ENCODE assay signal across 8 cellular contexts in genomic region chr2:237512774-237513466, GRCh38. TPM values are rescaled to one million over a fixed set of nuclear protein-coding genes. Genes with fewer than 3 reads are reported as not detected.
DNase-seq lines count a peak whose midpoint lies in the region; ATAC-seq lines count a peak whose summit lies in the region.

No MANE protein-coding gene starts in this region.

- ATAC-seq in HG03097 (IDR thresholded peaks at IDR 0.05; ENCODE audit: low FRiP score, unreplicated experiment) = peak; percentile 55
- ATAC-seq in HG03432 (IDR thresholded peaks at IDR 0.05; ENCODE audit: unreplicated experiment) = no peak

- peak; percentile 91 for DNase-seq in DMS 273 (lab: John Stamatoyannopoulos, UW; ENCODE audit: unreplicated experiment)
- DNase-seq in NCI-H510A (lab: John Stamatoyannopoulos, UW) = peak; percentile 75
- peak; percentile 67 for DNase-seq in activated CD4-positive, alpha-beta T cell treated with anti-CD3 and anti-CD28 coated beads for 1 hour
- DNase-seq in cerebellum (ENCODE audit: low spot score) = peak; percentile 58
- peak; percentile 97 for DNase-seq in left kidney (ENCODE audit: low read depth, low spot score)
- DNase-seq in stimulated activated CD4-positive, alpha-beta T cell treated with anti-CD3 and anti-CD28 coated beads, Interleukin-2, amount 100 ng/mL, for 24 hours = peak; percentile 80 to 84

RNA-seq across cellular contexts. Expression of gene MLPH, which starts 25.9 kb away (rescaled TPM):
- 1.2 TPM for total RNA-seq in cerebellum

RNA-seq across cellular contexts. Expression of gene PRLH, which starts 53.5 kb away (rescaled TPM):
- not detected for total RNA-seq in cerebellum
